Comparison of ENCODE assay signal across 21 cellular contexts in the genomic region with DNA sequence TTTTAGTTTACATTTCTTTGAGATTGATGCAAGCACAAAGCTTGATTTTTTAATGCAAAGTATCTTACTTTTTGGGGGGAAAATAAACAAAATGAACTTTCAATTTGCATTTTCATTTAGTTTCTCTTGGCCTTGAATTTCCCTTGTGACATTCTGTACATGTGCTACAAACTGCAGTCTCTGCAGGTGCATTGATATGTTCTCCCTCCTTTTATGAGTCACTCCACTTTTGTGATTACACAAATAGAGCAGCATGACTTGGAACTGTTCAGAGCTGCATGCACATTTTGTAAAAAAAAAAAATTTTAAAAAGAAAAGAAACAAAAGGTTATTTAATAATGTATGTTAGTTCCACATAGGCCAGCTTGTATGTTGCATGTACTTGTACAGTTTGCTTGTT.
"Had no signal": no experiment of that assay in that cellular context is flagged by ENCODE, and none has a peak within 500 bp of the region (broad histone marks: within the 10 kb centered on the region; RNA-seq: fewer than 3 reads in every experiment).

No MANE protein-coding gene starts in this region.

- H3K4me3 Mint-ChIP-seq: activated CD4-positive, alpha-beta memory T cell treated with anti-CD3 and anti-CD28 coated beads for 36 hours; activated naive CD4-positive, alpha-beta T cell treated with anti-CD3 and anti-CD28 coated beads for 36 hours; activated naive CD8-positive, alpha-beta T cell treated with anti-CD3 and anti-CD28 coated beads for 36 hours; activated T-cell treated with anti-CD3 and anti-CD28 coated beads, Interleukin-2, amount 50 U/mL, for 4 hours; T-helper 1 cell treated with Interleukin-12 subunit alpha and Interleukin-12 subunit beta and Interleukin-4 antibody, amounts not matched to agents 30 μg/mL and 1 μg/mL, for 36 hours; WTC11 had no signal

- H3K36me3 Mint-ChIP-seq: activated CD4-positive, alpha-beta memory T cell treated with anti-CD3 and anti-CD28 coated beads for 36 hours; activated naive CD8-positive, alpha-beta T cell treated with anti-CD3 and anti-CD28 coated beads for 36 hours; WTC11 had no signal

- ATAC-seq: activated T-cell treated with anti-CD3 and anti-CD28 coated beads, Interleukin-2, amount 50 U/mL, for 4 hours; WTC11 had no signal

- H3K27me3 Mint-ChIP-seq: activated CD4-positive, alpha-beta memory T cell treated with anti-CD3 and anti-CD28 coated beads for 36 hours had no signal

- H3K27ac ChIP-seq: colonic mucosa, SJSA1 had no signal

- H3K27me3 ChIP-seq: colonic mucosa had no signal

- H3K27ac Mint-ChIP-seq: activated CD4-positive, alpha-beta memory T cell treated with anti-CD3 and anti-CD28 coated beads for 36 hours; activated naive CD4-positive, alpha-beta T cell treated with anti-CD3 and anti-CD28 coated beads for 36 hours; activated naive CD8-positive, alpha-beta T cell treated with anti-CD3 and anti-CD28 coated beads for 36 hours; T-helper 1 cell treated with Interleukin-12 subunit alpha and Interleukin-12 subunit beta and Interleukin-4 antibody, amounts not matched to agents 30 μg/mL and 1 μg/mL, for 36 hours; WTC11 had no signal

- H3K4me3 ChIP-seq: colonic mucosa, SJSA1 had no signal

- DNase-seq: activated CD4-positive, alpha-beta memory T cell treated with anti-CD3 and anti-CD28 coated beads for 36 hours; activated CD4-positive, alpha-beta T cell treated with anti-CD3 and anti-CD28 coated beads for 48 hours; activated CD4-positive, CD25-positive, alpha-beta regulatory T cell treated with anti-CD3 and anti-CD28 coated beads, Interleukin-2, amount 50 U/mL, for 72 hours; activated CD8-positive, alpha-beta memory T cell treated with anti-CD3 and anti-CD28 coated beads for 24 hours; activated gamma-delta T cell; activated naive CD4-positive, alpha-beta T cell treated with anti-CD3 and anti-CD28 coated beads for 36 hours; activated naive CD8-positive, alpha-beta T cell treated with anti-CD3 and anti-CD28 coated beads for 36 hours; activated T-cell treated with anti-CD3 and anti-CD28 coated beads, Interleukin-2, amount 50 U/mL, for 4 hours; colonic mucosa; NCI-H1105; NCI-H1436; NCI-H1694 treated with DMSO at 0.1 percent for 48 hours; NCI-H2029 treated with DMSO at 0.1 percent for 48 hours; NCI-H345; NCI-H510A; NCI-H526 treated with DMSO at 0.1 percent for 48 hours; NCI-H82; SHP77 had no signal

- H3K4me1 Mint-ChIP-seq: activated naive CD8-positive, alpha-beta T cell treated with anti-CD3 and anti-CD28 coated beads for 36 hours; WTC11 had no signal

- H3K36me3 ChIP-seq: colonic mucosa, SJSA1 had no signal

- H3K9me3 Mint-ChIP-seq: activated CD4-positive, alpha-beta memory T cell treated with anti-CD3 and anti-CD28 coated beads for 36 hours; activated naive CD4-positive, alpha-beta T cell treated with anti-CD3 and anti-CD28 coated beads for 36 hours; activated naive CD8-positive, alpha-beta T cell treated with anti-CD3 and anti-CD28 coated beads for 36 hours; activated T-cell treated with anti-CD3 and anti-CD28 coated beads, Interleukin-2, amount 50 U/mL, for 4 hours; T-helper 1 cell treated with Interleukin-12 subunit alpha and Interleukin-12 subunit beta and Interleukin-4 antibody, amounts not matched to agents 30 μg/mL and 1 μg/mL, for 36 hours had no signal

- H3K4me1 ChIP-seq: colonic mucosa, SJSA1 had no signal

- H3K9me3 ChIP-seq: colonic mucosa, SJSA1 had no signal
